In the genomic region with DNA sequence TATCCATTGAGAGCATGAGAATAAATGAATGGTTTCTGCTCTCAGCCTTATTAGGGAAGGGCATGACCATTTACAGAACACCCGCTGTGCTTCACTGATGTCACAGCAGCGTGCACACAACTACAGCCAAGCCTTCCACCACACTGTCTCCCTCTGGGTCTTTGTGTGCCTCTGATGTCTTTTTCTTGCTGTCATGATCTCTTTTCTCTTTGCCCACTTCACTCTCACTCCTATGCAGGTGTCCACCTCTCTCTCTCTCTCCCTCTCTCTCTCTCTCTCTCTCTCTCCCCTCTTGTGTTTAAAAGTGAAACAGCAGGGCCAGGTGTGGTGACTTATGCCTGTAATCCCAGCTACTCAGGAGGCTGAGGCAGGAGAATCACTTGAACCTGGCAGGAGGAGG, we compare ENCODE assay signal across 11 cellular contexts.
DNase-seq lines count a peak whose midpoint lies in the region; TF ChIP-seq lines count a peak whose summit lies in the region.
"Had no signal": no experiment of that assay in that cellular context is flagged by ENCODE, and none has a peak within 500 bp of the region (broad histone marks: within the 10 kb centered on the region; RNA-seq: fewer than 3 reads in every experiment).

No MANE protein-coding gene starts in this region.

- in situ Hi-C loops in astrocyte of the cerebellum (cut with HindIII; ENCODE audit: low sequenced_read_pairs): loop anchor here (5.0 kb wide), 1 partner anchor 104 kb away; no protein-coding TSS in a partner anchor

- H3K36me3 Mint-ChIP-seq in nephron progenitor cell (ENCODE audit: low read depth): peaks cover 5% of the 10 kb centered on the region

- H3K9me3 Mint-ChIP-seq in nephron progenitor cell: peaks cover 18% of the 10 kb centered on the region

- DNase-seq in MG63 (peak; percentile 23), astrocyte of the cerebellum (ENCODE audit: low read depth) (no peak), nephron progenitor cell (no peak), SIG-M5 treated with dmso at 0.1 percent for 504 hours (lab: John Stamatoyannopoulos, UW; ENCODE audit: unreplicated experiment) (no peak), NCI-H226 (no peak)
- no peak for DNase-seq in activated T-cell treated with anti-CD3 and anti-CD28 coated beads, Interleukin-2, amount 50 U/mL, for 1 hour
- DNase-seq: activated T-cell treated with anti-CD3 and anti-CD28 coated beads, Interleukin-2, amount 50 U/mL, for 4 hours; H7; NCI-H1694 treated with DMSO at 0.1 percent for 48 hours; SIG-M5 had no signal

- no peaks in the 10 kb centered on the region; the same call in 1 of the 2 replicates for H3K9me3 ChIP-seq in MG63

- H3K27me3 Mint-ChIP-seq in nephron progenitor cell (ENCODE audit: low read depth, poor library complexity): peaks cover 8% of the 10 kb centered on the region

- peaks cover 70% of the 10 kb centered on the region for H3K4me1 Mint-ChIP-seq in nephron progenitor cell

- H3K36me3 ChIP-seq in MG63: no peaks in the 10 kb centered on the region

- no peaks in the 10 kb centered on the region for H3K27me3 ChIP-seq in MG63

- H3K4me3 ChIP-seq in MG63 (no peak overlapping the region), astrocyte of the cerebellum (ENCODE audit: low read depth, low read length) (no peak overlapping the region)

- no peak overlapping the region for H3K4me3 Mint-ChIP-seq in nephron progenitor cell
- H3K4me3 Mint-ChIP-seq: activated T-cell treated with anti-CD3 and anti-CD28 coated beads, Interleukin-2, amount 50 U/mL, for 4 hours had no signal

- H3K27ac Mint-ChIP-seq in nephron progenitor cell: peak overlapping the region; percentile 2

- TF ChIP-seq CTCF in GM12873 (IDR thresholded peaks at IDR 0.05; ENCODE audit: insufficient read depth, low read depth, low read length, missing control alignments): peak; percentile 30
- TF ChIP-seq CTCF in astrocyte of the cerebellum (IDR thresholded peaks at IDR 0.05; ENCODE audit: low read depth, low read length, missing control alignments): peak; percentile 18
- TF ChIP-seq CTCF in nephron progenitor cell (IDR thresholded peaks at IDR 0.05): no peak
